ENCODE assay signal across 13 cellular contexts in the genomic region with DNA sequence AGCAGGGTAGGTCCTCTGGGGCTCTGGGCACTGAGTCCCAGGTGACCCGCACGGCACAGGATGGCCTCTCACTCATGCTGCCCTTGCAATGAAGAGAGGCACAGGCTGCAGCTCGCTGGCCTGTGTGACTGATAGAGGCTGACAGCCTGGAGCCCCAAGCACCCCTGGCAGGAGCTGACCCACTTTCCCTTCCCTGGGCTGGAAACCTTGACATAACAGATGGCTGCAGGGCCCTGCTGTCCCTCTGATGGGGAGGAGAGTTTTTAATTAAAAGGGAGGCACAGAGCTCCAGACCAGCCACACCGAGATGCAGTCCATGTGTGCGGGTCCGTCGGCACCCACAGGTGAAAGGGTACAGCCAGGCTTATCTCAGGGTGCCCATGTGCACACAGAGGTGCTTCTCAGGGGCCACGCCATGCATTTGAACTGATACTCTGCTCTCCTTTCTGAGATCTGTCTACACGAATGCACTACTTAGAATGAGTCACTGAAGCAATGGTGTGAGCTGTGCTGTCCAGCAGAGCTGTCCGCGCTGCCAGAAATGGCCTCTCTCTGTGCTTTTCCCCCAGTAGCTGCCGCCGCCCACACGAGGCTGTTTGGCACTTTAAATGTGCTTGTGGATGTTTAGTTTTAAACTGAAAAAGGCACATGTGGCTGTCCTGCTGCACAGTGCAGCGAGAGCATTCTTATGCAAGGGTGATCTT.
DNase-seq lines count a peak whose midpoint lies in the region; ATAC-seq and TF ChIP-seq lines count a peak whose summit lies in the region.
"Had no signal": no experiment of that assay in that cellular context is flagged by ENCODE, and none has a peak within 500 bp of the region (broad histone marks: within the 10 kb centered on the region; RNA-seq: fewer than 3 reads in every experiment).

No MANE protein-coding gene starts in this region.

- H3K27ac Mint-ChIP-seq in CD4-positive, CD25-positive, alpha-beta regulatory T cell: peak overlapping the region; percentile 26 to 56 (median 38)
- no peak overlapping the region for H3K27ac Mint-ChIP-seq in natural killer cell treated with Interleukin-12 subunit alpha and Interleukin-12 subunit beta and Interleukin-15 and Interleukin-18, amount 100 ng/mL, for 72 hours
- H3K27ac Mint-ChIP-seq: activated T-cell treated with anti-CD3 and anti-CD28 coated beads, Interleukin-2, amount 50 U/mL, for 24 hours had no signal

- H3K4me3 ChIP-seq in CD4-positive, CD25-positive, alpha-beta regulatory T cell (ENCODE audit: low read depth, low read length): no peak overlapping the region
- H3K4me3 ChIP-seq in fibroblast of the aortic adventitia (ENCODE audit: low read depth, low read length) (no peak overlapping the region), osteoblast (ENCODE audit: insufficient read depth, low read length) (no peak overlapping the region)

- no peak for DNase-seq in CD4-positive, CD25-positive, alpha-beta regulatory T cell
- peak; percentile 65 for DNase-seq in SK-N-DZ (ENCODE audit: low spot score)
- peak; percentile 81 for DNase-seq in fibroblast of the aortic adventitia (ENCODE audit: low read depth)
- peak; percentile 99 for DNase-seq in osteoblast (ENCODE audit: insufficient read length, low spot score, missing footprints)
- DNase-seq in germinal center (ENCODE audit: low spot score): no peak
- no peak for DNase-seq in activated CD4-positive, alpha-beta T cell treated with anti-CD3 and anti-CD28 coated beads, Interleukin-2, amount 50 U/mL, for 4 hours
- DNase-seq in natural killer cell treated with Interleukin-12 subunit alpha and Interleukin-12 subunit beta and Interleukin-15 and Interleukin-18, amount 100 ng/mL, for 72 hours (ENCODE audit: low spot score): no peak
- DNase-seq in AML-193 (lab: John Stamatoyannopoulos, UW): no peak
- DNase-seq: activated T-cell treated with anti-CD3 and anti-CD28 coated beads, Interleukin-2, amount 50 U/mL, for 24 hours; CD4-positive, alpha-beta memory T cell; NCI-H1694 had no signal

- no peak overlapping the region for H3K27ac ChIP-seq in CD4-positive, CD25-positive, alpha-beta regulatory T cell (ENCODE audit: insufficient read depth, low read length, poor library complexity, severe bottlenecking)
- H3K27ac ChIP-seq in osteoblast (ENCODE audit: low read depth, low read length): no peak overlapping the region
- H3K27ac ChIP-seq: RWPE1 had no signal

- H4K20me1 ChIP-seq in osteoblast (ENCODE audit: insufficient read depth, low read length): peaks cover 6% of the 10 kb centered on the region

- H3K4me3 Mint-ChIP-seq in CD4-positive, CD25-positive, alpha-beta regulatory T cell: no peak overlapping the region
- no peak overlapping the region for H3K4me3 Mint-ChIP-seq in natural killer cell treated with Interleukin-12 subunit alpha and Interleukin-12 subunit beta and Interleukin-15 and Interleukin-18, amount 100 ng/mL, for 72 hours
- H3K4me3 Mint-ChIP-seq: activated T-cell treated with anti-CD3 and anti-CD28 coated beads, Interleukin-2, amount 50 U/mL, for 24 hours had no signal

- H3K9me3 ChIP-seq in CD4-positive, CD25-positive, alpha-beta regulatory T cell (ENCODE audit: control insufficient read depth in 2 of 2, low read length in 2 of 2): no peaks in the 10 kb centered on the region
- H3K9me3 ChIP-seq in osteoblast (ENCODE audit: low read depth, low read length): no peaks in the 10 kb centered on the region
- H3K9me3 ChIP-seq: neutrophil had no signal

- H3K9me3 Mint-ChIP-seq in CD4-positive, CD25-positive, alpha-beta regulatory T cell: no peaks in the 10 kb centered on the region
- H3K9me3 Mint-ChIP-seq in natural killer cell treated with Interleukin-12 subunit alpha and Interleukin-12 subunit beta and Interleukin-15 and Interleukin-18, amount 100 ng/mL, for 72 hours: no peaks in the 10 kb centered on the region
- H3K9me3 Mint-ChIP-seq: activated T-cell treated with anti-CD3 and anti-CD28 coated beads, Interleukin-2, amount 50 U/mL, for 24 hours had no signal

- H3K36me3 ChIP-seq in CD4-positive, CD25-positive, alpha-beta regulatory T cell (ENCODE audit: control insufficient read depth, insufficient read depth, low read length): no peaks in the 10 kb centered on the region
- no peaks in the 10 kb centered on the region for H3K36me3 ChIP-seq in osteoblast (ENCODE audit: insufficient read depth, low read length)

- H3K27me3 Mint-ChIP-seq in CD4-positive, CD25-positive, alpha-beta regulatory T cell: no peaks in the 10 kb centered on the region
- H3K27me3 Mint-ChIP-seq in natural killer cell treated with Interleukin-12 subunit alpha and Interleukin-12 subunit beta and Interleukin-15 and Interleukin-18, amount 100 ng/mL, for 72 hours: peaks cover 12 to 13% of the 10 kb centered on the region in 2 donors
- H3K27me3 Mint-ChIP-seq: activated T-cell treated with anti-CD3 and anti-CD28 coated beads, Interleukin-2, amount 50 U/mL, for 24 hours; CD4-positive, alpha-beta memory T cell had no signal

- H3K36me3 Mint-ChIP-seq in CD4-positive, CD25-positive, alpha-beta regulatory T cell: no peaks in the 10 kb centered on the region
- no peaks in the 10 kb centered on the region for H3K36me3 Mint-ChIP-seq in natural killer cell treated with Interleukin-12 subunit alpha and Interleukin-12 subunit beta and Interleukin-15 and Interleukin-18, amount 100 ng/mL, for 72 hours
- H3K36me3 Mint-ChIP-seq: CD4-positive, alpha-beta memory T cell had no signal

- no peaks in the 10 kb centered on the region for H3K27me3 ChIP-seq in CD4-positive, CD25-positive, alpha-beta regulatory T cell (ENCODE audit: control insufficient read depth, insufficient read depth, low read length)
- peaks cover 25% of the 10 kb centered on the region for H3K27me3 ChIP-seq in osteoblast (ENCODE audit: insufficient read depth, low read length)
- H3K27me3 ChIP-seq: neutrophil had no signal

- no peak overlapping the region for H2AFZ ChIP-seq in osteoblast (ENCODE audit: low read length)

- TF ChIP-seq CTCF in fibroblast of the aortic adventitia (IDR thresholded peaks at IDR 0.05; ENCODE audit: insufficient read depth, low read length) (no peak), osteoblast (IDR thresholded peaks at IDR 0.05; ENCODE audit: extremely low read depth, low read depth, low read length) (no peak)

- no peaks in the 10 kb centered on the region for H3K79me2 ChIP-seq in osteoblast (ENCODE audit: insufficient read depth, low read length)

- H3K4me2 ChIP-seq in osteoblast (ENCODE audit: insufficient read depth, low read length): peak overlapping the region; percentile 32

- peaks cover 0 to 45% (median 25%) of the 10 kb centered on the region in 4 donors for H3K4me1 Mint-ChIP-seq in CD4-positive, CD25-positive, alpha-beta regulatory T cell
- H3K4me1 Mint-ChIP-seq in natural killer cell treated with Interleukin-12 subunit alpha and Interleukin-12 subunit beta and Interleukin-15 and Interleukin-18, amount 100 ng/mL, for 72 hours (ENCODE audit: low read depth in 2 of 2): peaks cover 0 to 6% of the 10 kb centered on the region in 2 donors

- no peak for ATAC-seq in CD4-positive, CD25-positive, alpha-beta regulatory T cell (ENCODE audit: low read depth in 2 of 2)
- no peak for ATAC-seq in natural killer cell treated with Interleukin-12 subunit alpha and Interleukin-12 subunit beta and Interleukin-15 and Interleukin-18, amount 100 ng/mL, for 72 hours

- H3K4me1 ChIP-seq in CD4-positive, CD25-positive, alpha-beta regulatory T cell (ENCODE audit: control insufficient read depth, insufficient read depth, low read length, poor library complexity, severe bottlenecking): peaks cover 39% of the 10 kb centered on the region
- H3K4me1 ChIP-seq in osteoblast (ENCODE audit: insufficient read depth, low read length): peaks cover 10% of the 10 kb centered on the region

Comparison
In these comparisons a context has a peak if more than half of its experiments do, and no peak if none do; other contexts are left out.
1. DNase-seq: peak in SK-N-DZ (single experiment), fibroblast of the aortic adventitia (single experiment) and osteoblast (single experiment); none in CD4-positive, CD25-positive, alpha-beta regulatory T cell (0 of 3), germinal center (single experiment), activated CD4-positive, alpha-beta T cell treated with anti-CD3 and anti-CD28 coated beads, Interleukin-2, amount 50 U/mL, for 4 hours (0 of 2), natural killer cell treated with Interleukin-12 subunit alpha and Interleukin-12 subunit beta and Interleukin-15 and Interleukin-18, amount 100 ng/mL, for 72 hours (single experiment) and AML-193 (0 of 2).
2. H3K27ac Mint-ChIP-seq: peak in CD4-positive, CD25-positive, alpha-beta regulatory T cell (3 of 3); none in natural killer cell treated with Interleukin-12 subunit alpha and Interleukin-12 subunit beta and Interleukin-15 and Interleukin-18, amount 100 ng/mL, for 72 hours (0 of 2).